ENCODE assay signal across 21 cellular contexts in the genomic region with DNA sequence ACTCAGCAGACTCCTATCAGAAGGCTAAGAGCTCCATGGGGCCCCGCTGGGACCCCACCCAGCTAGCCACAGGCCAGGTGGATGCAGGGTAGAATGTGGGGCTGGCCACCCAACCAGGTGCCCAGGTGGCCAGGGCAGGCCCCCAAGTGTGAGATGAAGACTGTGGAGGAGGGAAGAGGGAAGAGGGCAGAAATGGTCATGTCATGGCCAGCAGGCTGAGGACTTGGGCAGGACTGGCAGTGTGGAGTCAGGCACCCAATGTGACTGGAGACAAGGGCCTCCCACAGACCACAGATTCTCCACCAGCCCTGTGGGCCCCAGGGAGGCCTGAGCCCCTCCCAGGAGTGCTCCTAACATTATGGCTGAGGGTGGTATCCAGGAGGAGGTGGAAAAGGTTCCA.
A peak's percentile ranks its signal among the peaks of the same experiment; 100 is the strongest.
DNase-seq lines count a peak whose midpoint lies in the region; ATAC-seq, FAIRE-seq and TF ChIP-seq lines count a peak whose summit lies in the region.
"Had no signal": no experiment of that assay in that cellular context is flagged by ENCODE, and none has a peak within 500 bp of the region (broad histone marks: within the 10 kb centered on the region; RNA-seq: fewer than 3 reads in every experiment).

No MANE protein-coding gene starts in this region.

- H3K4me3 ChIP-seq in A549 (no peak overlapping the region), Caco-2 (ENCODE audit: low read depth, low read length) (no peak overlapping the region), astrocyte (ENCODE audit: insufficient read depth, low read depth, low read length) (no peak overlapping the region), trophoblast cell (ENCODE audit: low read depth, low read length) (no peak overlapping the region)
- H3K4me3 ChIP-seq: K562, SJCRH30 had no signal

- peaks cover 12% of the 10 kb centered on the region for H3K79me1 ChIP-seq in trophoblast cell (ENCODE audit: low read length)

- ATAC-seq in A549 (peak in 1 of 2 experiments; percentile 6; a peak in 2 of 6 replicates), HG03457 (IDR thresholded peaks at IDR 0.05; ENCODE audit: unreplicated experiment) (no peak)
- ATAC-seq: K562 had no signal

- H3K36me3 Mint-ChIP-seq in Caco-2 (ENCODE audit: insufficient read depth, unreplicated experiment) (peaks cover 91% of the 10 kb centered on the region), astrocyte (ENCODE audit: low read depth, unreplicated experiment) (peaks cover 13% of the 10 kb centered on the region)

- 100% methylated on average over 1 of the region's 1 CpG for WGBS in A549 (ENCODE audit: missing lambda C conversion rate)
- no CpG with 5 or more reads among the region's 1 CpG for WGBS in trophoblast cell (ENCODE audit: extremely low coverage, insufficient coverage, insufficient read length)

- POLR2A ChIA-PET in A549 (lab: Yijun Ruan, JAX) = no interaction called here
- POLR2A ChIA-PET in Caco-2 (lab: Charles Lee) = no interaction called here

- H2AFZ ChIP-seq in astrocyte (ENCODE audit: low read depth, low read length) = no peak overlapping the region
- no peak overlapping the region for H2AFZ ChIP-seq in trophoblast cell (ENCODE audit: insufficient read depth, low read length, poor library complexity)

- H2BK120ac ChIP-seq in trophoblast cell (ENCODE audit: insufficient read depth, low read length, poor library complexity) = peak overlapping the region; percentile 72

- no peak for TF ChIP-seq RAD21 in A549 (conservative IDR thresholded peaks at IDR 0.05 in 1 of 2, IDR thresholded peaks at IDR 0.05 in 1 of 2)

- no peak overlapping the region for H3K23ac ChIP-seq in trophoblast cell (ENCODE audit: low read length)

- intact Hi-C loops in Caco-2 (cut with micrococcal nuclease; ENCODE audit: unreplicated experiment) = loop anchor here (5.0 kb wide), 1 partner anchor 42 kb away; no protein-coding TSS in a partner anchor

- H3K9me3 ChIP-seq in A549 (no peaks in the 10 kb centered on the region), Caco-2 (no peaks in the 10 kb centered on the region), astrocyte (ENCODE audit: insufficient read depth, low read depth, low read length) (no peaks in the 10 kb centered on the region), trophoblast cell (ENCODE audit: insufficient read depth, low read depth, low read length) (no peaks in the 10 kb centered on the region)
- H3K9me3 ChIP-seq: SJCRH30 had no signal

- H3K27ac Mint-ChIP-seq in Caco-2 (ENCODE audit: unreplicated experiment) (peak overlapping the region; percentile 53), astrocyte (ENCODE audit: unreplicated experiment) (peak overlapping the region; percentile 87)
- H3K27ac Mint-ChIP-seq: HFFc6 had no signal

- H3K4ac ChIP-seq in trophoblast cell (ENCODE audit: low read depth, low read length) = peak overlapping the region; percentile 31

- H4K8ac ChIP-seq in trophoblast cell (ENCODE audit: low read depth, low read length) = peak overlapping the region; percentile 67

- CTCF ChIA-PET in A549 (lab: Yijun Ruan, JAX) (interaction anchor here (1.6 kb wide), 2 partner anchors 11 to 379 kb away, joined by 5 read pairs; no protein-coding TSS in a partner anchor), Caco-2 (lab: Charles Lee) (no interaction called here)

- H4K12ac ChIP-seq in trophoblast cell (ENCODE audit: low read depth, low read length) = no peak overlapping the region

- H2BK5ac ChIP-seq in trophoblast cell (ENCODE audit: low read depth, low read length, poor library complexity) = peak overlapping the region; percentile 70

- H2BK12ac ChIP-seq in trophoblast cell (ENCODE audit: low read length) = peak overlapping the region; percentile 54

- H3K4me1 ChIP-seq in A549 (peaks cover 79% of the 10 kb centered on the region), Caco-2 (0 out of 2 replicates have a peak, but pooled peaks cover 2% of the 10 kb centered on the region), astrocyte (ENCODE audit: insufficient read depth, low read length) (peaks cover 7% of the 10 kb centered on the region), trophoblast cell (ENCODE audit: control insufficient read depth in 1 of 2, insufficient read depth in 2 of 2, low read length in 2 of 2) (peaks cover 22% of the 10 kb centered on the region in 2 experiments)
- H3K4me1 ChIP-seq: SJCRH30 had no signal

- DNase-seq in A549 (ENCODE audit: low read depth in 1 of 2, low spot score in 1 of 2) (no peak), Caco-2 (no peak), astrocyte (ENCODE audit: low read depth) (no peak), trophoblast cell (no peak), SIG-M5 (lab: John Stamatoyannopoulos, UW) (no peak), NK-92 (lab: John Stamatoyannopoulos, UW; ENCODE audit: unreplicated experiment) (no peak)
- DNase-seq: ACHN, DMS 273 treated with DMSO at 0.1 percent for 48 hours, DND-41, HFFc6, NCI-H1105 treated with DMSO at 0.1 percent for 48 hours, NCI-H187, NCI-H2107, NCI-H2227 treated with DMSO at 0.1 percent for 48 hours, NCI-H510A treated with DMSO at 0.1 percent for 48 hours, NCI-H774, OCI-M1, SJCRH30 had no signal

- peak overlapping the region; percentile 83 for H4K91ac ChIP-seq in trophoblast cell (ENCODE audit: low read depth, low read length)

- no peak overlapping the region for H3K9ac ChIP-seq in astrocyte (ENCODE audit: low read length)
- no peak overlapping the region for H3K9ac ChIP-seq in trophoblast cell (ENCODE audit: low read length)

- H3K9me3 Mint-ChIP-seq in Caco-2 (ENCODE audit: unreplicated experiment) (no peaks in the 10 kb centered on the region), astrocyte (ENCODE audit: unreplicated experiment) (no peaks in the 10 kb centered on the region)
- H3K9me3 Mint-ChIP-seq: HFFc6 had no signal

- no peak for TF ChIP-seq POLR2A in A549 (IDR thresholded peaks at IDR 0.05; ENCODE audit: low read length)

- H3K14ac ChIP-seq in trophoblast cell (ENCODE audit: low read length) = peak overlapping the region; percentile 52

- peak overlapping the region; percentile 71 for H2AK5ac ChIP-seq in trophoblast cell (ENCODE audit: low read length)

- FAIRE-seq in A549 (lab: Jason Lieb, UNC) (no peak), astrocyte (lab: Jason Lieb, UNC) (no peak)
- FAIRE-seq: K562 had no signal

- BruUV-seq in Caco-2 (replicated peaks; lab: Mats Ljungman, UMichigan) = no TSS peak

- H3K36me3 ChIP-seq in Caco-2 (ENCODE audit: control insufficient read depth, insufficient read depth, low read length) (peaks cover 4% of the 10 kb centered on the region), astrocyte (ENCODE audit: insufficient read depth, low read length) (peaks cover 6% of the 10 kb centered on the region), trophoblast cell (ENCODE audit: control insufficient read depth in 1 of 2, insufficient read depth in 2 of 2, low read length in 2 of 2) (peaks cover 29 to 40% of the 10 kb centered on the region in 2 experiments)

- peak overlapping the region; percentile 79 for H3K18ac ChIP-seq in trophoblast cell (ENCODE audit: low read length)

- H3K79me2 ChIP-seq in astrocyte (ENCODE audit: insufficient read depth, low read length) (peaks cover 34% of the 10 kb centered on the region), trophoblast cell (ENCODE audit: control insufficient read depth, insufficient read depth, low read length, poor library complexity) (peaks cover 7% of the 10 kb centered on the region)

- H3K4me3 Mint-ChIP-seq in Caco-2 (ENCODE audit: unreplicated experiment) (no peak overlapping the region), astrocyte (ENCODE audit: unreplicated experiment) (no peak overlapping the region)
- H3K4me3 Mint-ChIP-seq: HFFc6 had no signal

- H3K4me1 Mint-ChIP-seq in Caco-2 (ENCODE audit: low read depth, unreplicated experiment) = peaks cover 47% of the 10 kb centered on the region
- peaks cover 60% of the 10 kb centered on the region for H3K4me1 Mint-ChIP-seq in astrocyte (ENCODE audit: low read depth, unreplicated experiment)

- H4K20me1 ChIP-seq in astrocyte (ENCODE audit: insufficient read depth, low read length) = peaks cover 31% of the 10 kb centered on the region

- H3K27me3 ChIP-seq in Caco-2 (replicated peaks; ENCODE audit: control insufficient read depth, insufficient read depth, low read length) (no peaks in the 10 kb centered on the region), astrocyte (ENCODE audit: insufficient read depth, low read length) (no peaks in the 10 kb centered on the region), trophoblast cell (ENCODE audit: insufficient read depth, low read length) (no peaks in the 10 kb centered on the region)
- H3K27me3 ChIP-seq: SJCRH30 had no signal

- TF ChIP-seq EP300 in A549 (IDR thresholded peaks at IDR 0.05) = no peak

- H3K27me3 Mint-ChIP-seq in Caco-2 (ENCODE audit: insufficient read depth, unreplicated experiment) (no peaks in the 10 kb centered on the region), astrocyte (ENCODE audit: low read depth, unreplicated experiment) (no peaks in the 10 kb centered on the region)

- no peak overlapping the region; the same call in 2 of the 3 replicates for H3K4me2 ChIP-seq in A549
- no peak overlapping the region for H3K4me2 ChIP-seq in astrocyte (ENCODE audit: low read length)
- no peak overlapping the region for H3K4me2 ChIP-seq in trophoblast cell (ENCODE audit: low read length)

- TF ChIP-seq CTCF in A549 (IDR thresholded peaks at IDR 0.05) = no peak
- TF ChIP-seq CTCF in Caco-2 (IDR thresholded peaks at IDR 0.05; ENCODE audit: insufficient read depth in 1 of 2, low read depth in 1 of 2, low read length in 1 of 2, severe bottlenecking in 1 of 2, unreplicated experiment in 1 of 2) = no peak
- TF ChIP-seq CTCF in astrocyte (IDR thresholded peaks at IDR 0.05; ENCODE audit: insufficient read depth, low read depth, low read length) = no peak

- H3K27ac ChIP-seq in A549 (peak overlapping the region; percentile 4 to 76; a peak in 4 of 6 replicates), astrocyte (ENCODE audit: low read depth, low read length) (no peak overlapping the region), trophoblast cell (ENCODE audit: low read depth, low read length) (no peak overlapping the region)
- H3K27ac ChIP-seq: C4-2B, SJCRH30 had no signal

TF ChIP-seq in A549, 52 proteins besides CTCF, POLR2A, EP300 and RAD21:
- TF ChIP-seq RFX5 (IDR thresholded peaks at IDR 0.05) (no peak), RCOR1 (IDR thresholded peaks at IDR 0.05; ENCODE audit: low read depth, low read length) (no peak), POLR2AphosphoS2 (conservative IDR thresholded peaks at IDR 0.05; ENCODE audit: low read length) (0 out of 2 replicates have a peak, but pooled peaks have one; percentile 74)

Comparison
In these comparisons a context has a peak if more than half of its experiments do, and no peak if none do; other contexts are left out.
1. H3K27ac ChIP-seq: peak in A549 (2 of 2); none in astrocyte (single experiment) and trophoblast cell (single experiment).